Comparison of ENCODE assay signal across 9 cellular contexts in genomic region chr15:96328101-96328958, GRCh38. TPM values are rescaled to one million over a fixed set of nuclear protein-coding genes. Genes with fewer than 3 reads are reported as not detected.
DNase-seq lines count a peak whose midpoint lies in the region; ATAC-seq and TF ChIP-seq lines count a peak whose summit lies in the region.
"Had no signal": no experiment of that assay in that cellular context is flagged by ENCODE, and none has a peak within 500 bp of the region (broad histone marks: within the 10 kb centered on the region; RNA-seq: fewer than 3 reads in every experiment).

No MANE protein-coding gene starts in this region.

- POLR2A ChIA-PET in HCT116 (lab: Charles Lee): interaction anchor here (0.7 kb wide), 1 partner anchor 8 kb away, joined by 3 read pairs; no protein-coding TSS in a partner anchor

- TF ChIP-seq RAD21 in HCT116 (IDR thresholded peaks at IDR 0.05; ENCODE audit: low read depth): no peak

- RAD21 ChIA-PET in HCT116 (lab: Charles Lee; ENCODE audit: low non-redundant PET in 1 of 2, low total read pairs in 2 of 2, uncharacterized antibody in 2 of 2, unreplicated experiment in 2 of 2): interaction anchor here in 1 of 2 experiments (1.5 kb wide), 1 partner anchor 55 kb away, joined by 5 read pairs; no protein-coding TSS in a partner anchor

- TF ChIP-seq POLR2A in HCT116 (IDR thresholded peaks at IDR 0.05; ENCODE audit: borderline replicate concordance, extremely low read depth, insufficient read depth, insufficient read length) (no peak), testis (IDR thresholded peaks at IDR 0.05) (no peak)

- H3K9me2 ChIP-seq in HCT116 (ENCODE audit: insufficient read depth): no peaks in the 10 kb centered on the region

- peak overlapping the region; percentile 7 to 89; a peak in 3 of 4 replicates for H3K4me3 ChIP-seq in HCT116 (replicated peaks in 1 of 2; ENCODE audit: low read depth in 1 of 2, low read length in 2 of 2)
- H3K4me3 ChIP-seq in lower lobe of right lung: peak overlapping the region; percentile 68
- H3K4me3 ChIP-seq in testis: peak overlapping the region; percentile 69 to 73

- TF ChIP-seq CTCF in HCT116 (IDR thresholded peaks at IDR 0.05 in 2 of 3, conservative IDR thresholded peaks at IDR 0.05 in 1 of 3; ENCODE audit: borderline replicate concordance in 1 of 3, insufficient read depth in 1 of 3, low read depth in 2 of 3, low read length in 2 of 3) (no peak), chondrocyte (IDR thresholded peaks at IDR 0.05) (no peak), lower lobe of right lung (IDR thresholded peaks at IDR 0.05) (no peak), testis (IDR thresholded peaks at IDR 0.05) (no peak)

- H3K79me2 ChIP-seq in HCT116 (ENCODE audit: insufficient read depth, low read length): peaks cover 88% of the 10 kb centered on the region

- no peak for DNase-seq in HCT116 (ENCODE audit: low read depth, low spot score)
- no peak for DNase-seq in chondrocyte (ENCODE audit: low spot score)
- no peak for DNase-seq in lower lobe of right lung
- no peak for DNase-seq in testis
- no peak for DNase-seq in stimulated activated naive CD8-positive, alpha-beta T cell treated with anti-CD3 and anti-CD28 coated beads, Interleukin-15, amount 100 ng/mL, for 72 hours
- no peak for DNase-seq in activated naive CD4-positive, alpha-beta T cell treated with anti-CD3 and anti-CD28 coated beads, Interleukin-2, amount 50 U/mL, for 16 hours
- DNase-seq: hypothalamus, Karpas-422 had no signal

- CTCF ChIA-PET in HCT116 (lab: Charles Lee): interaction anchor here (0.7 to 1.5 kb wide), 11 partner anchors 8 to 1955 kb away, joined by 3 to 10 read pairs (median 4); no protein-coding TSS in a partner anchor

- H3K9ac ChIP-seq in HCT116 (ENCODE audit: low read length): peak overlapping the region; percentile 72

- H3K9me3 Mint-ChIP-seq in chondrocyte (ENCODE audit: low read depth): no peaks in the 10 kb centered on the region
- H3K9me3 Mint-ChIP-seq in stimulated activated memory B cell treated with anti-CD40 and anti-IgM and Interleukin-4, amounts not matched to agents 10 μg/mL and 1 μg/mL and 100 μg/mL, for 72 hours: peaks cover 6% of the 10 kb centered on the region
- no peaks in the 10 kb centered on the region for H3K9me3 Mint-ChIP-seq in stimulated activated naive CD8-positive, alpha-beta T cell treated with anti-CD3 and anti-CD28 coated beads, Interleukin-15, amount 100 ng/mL, for 72 hours

- 34 to 37% methylated on average over 8 of the region's 8 CpGs for WGBS in testis, 2 donors

- peak overlapping the region; percentile 98 for H3K4me3 Mint-ChIP-seq in chondrocyte (ENCODE audit: unreplicated experiment)
- no peak overlapping the region for H3K4me3 Mint-ChIP-seq in stimulated activated memory B cell treated with anti-CD40 and anti-IgM and Interleukin-4, amounts not matched to agents 10 μg/mL and 1 μg/mL and 100 μg/mL, for 72 hours
- H3K4me3 Mint-ChIP-seq in stimulated activated naive CD8-positive, alpha-beta T cell treated with anti-CD3 and anti-CD28 coated beads, Interleukin-15, amount 100 ng/mL, for 72 hours: no peak overlapping the region

- no peaks in the 10 kb centered on the region for H3K27me3 ChIP-seq in HCT116 (ENCODE audit: insufficient read depth, low read length)
- H3K27me3 ChIP-seq in lower lobe of right lung (ENCODE audit: low read depth): peaks cover 28% of the 10 kb centered on the region
- no peaks in the 10 kb centered on the region for H3K27me3 ChIP-seq in testis

- peaks cover 17% of the 10 kb centered on the region for H3K36me3 Mint-ChIP-seq in chondrocyte (ENCODE audit: low read depth)
- no peaks in the 10 kb centered on the region for H3K36me3 Mint-ChIP-seq in stimulated activated memory B cell treated with anti-CD40 and anti-IgM and Interleukin-4, amounts not matched to agents 10 μg/mL and 1 μg/mL and 100 μg/mL, for 72 hours

- peaks cover 43% of the 10 kb centered on the region for H3K4me1 Mint-ChIP-seq in chondrocyte (ENCODE audit: low read depth)
- H3K4me1 Mint-ChIP-seq in stimulated activated memory B cell treated with anti-CD40 and anti-IgM and Interleukin-4, amounts not matched to agents 10 μg/mL and 1 μg/mL and 100 μg/mL, for 72 hours: peaks cover 21% of the 10 kb centered on the region
- peaks cover 42% of the 10 kb centered on the region for H3K4me1 Mint-ChIP-seq in stimulated activated naive CD8-positive, alpha-beta T cell treated with anti-CD3 and anti-CD28 coated beads, Interleukin-15, amount 100 ng/mL, for 72 hours

- BruUV-seq in HCT116 (replicated peaks; lab: Mats Ljungman, UMichigan): no TSS peak

- H3K27ac ChIP-seq in HCT116 (ENCODE audit: low read depth, low read length): peak overlapping the region; percentile 67; the same call in 1 of the 2 replicates
- peak overlapping the region; percentile 87 for H3K27ac ChIP-seq in lower lobe of right lung
- H3K27ac ChIP-seq in testis: peak overlapping the region; percentile 79 to 93

- no peaks in the 10 kb centered on the region for H3K36me3 ChIP-seq in HCT116 (ENCODE audit: control insufficient read depth in 1 of 2, insufficient read depth in 2 of 2, low read length in 2 of 2)
- no peaks in the 10 kb centered on the region for H3K36me3 ChIP-seq in lower lobe of right lung
- H3K36me3 ChIP-seq in testis (ENCODE audit: low read depth, missing control alignments): no peaks in the 10 kb centered on the region

- peaks cover 36 to 49% of the 10 kb centered on the region in 2 experiments for H3K4me1 ChIP-seq in HCT116 (ENCODE audit: control insufficient read depth in 1 of 2, insufficient read depth in 2 of 2, low read length in 2 of 2)
- no peaks in the 10 kb centered on the region for H3K4me1 ChIP-seq in lower lobe of right lung
- H3K4me1 ChIP-seq in testis: peaks cover 4% of the 10 kb centered on the region

- H3K9me3 ChIP-seq in HCT116 (ENCODE audit: control insufficient read depth in 1 of 2, insufficient read depth in 1 of 2, low read depth in 1 of 2, low read length in 2 of 2): no peaks in the 10 kb centered on the region
- H3K9me3 ChIP-seq in lower lobe of right lung: no peaks in the 10 kb centered on the region
- H3K9me3 ChIP-seq in testis: no peaks in the 10 kb centered on the region

- H2AFZ ChIP-seq in HCT116 (ENCODE audit: low read depth, low read length, poor library complexity, severe bottlenecking): no peak overlapping the region

- no peaks in the 10 kb centered on the region for H4K20me1 ChIP-seq in HCT116 (ENCODE audit: insufficient read depth)

- ATAC-seq in HCT116 (no peak), lower lobe of right lung (no peak)
- ATAC-seq in stimulated activated memory B cell treated with anti-CD40 and anti-IgM and Interleukin-4, amounts not matched to agents 10 μg/mL and 1 μg/mL and 100 μg/mL, for 72 hours: no peak
- no peak for ATAC-seq in stimulated activated naive CD8-positive, alpha-beta T cell treated with anti-CD3 and anti-CD28 coated beads, Interleukin-15, amount 100 ng/mL, for 72 hours

- peak overlapping the region; percentile 94 for H3K4me2 ChIP-seq in HCT116 (ENCODE audit: low read length)

- intact Hi-C loops in HCT116 (cut with micrococcal nuclease): loop anchor here (5.0 kb wide), 4 partner anchors 276 to 1071 kb away; no protein-coding TSS in a partner anchor
- intact Hi-C loops in lower lobe of right lung (cut with DNase I): no loop called here
- intact Hi-C loops in testis (cut with DNase I; ENCODE audit: low total_unique reads): no loop called here

- H3K27me3 Mint-ChIP-seq in chondrocyte (ENCODE audit: low read depth): no peaks in the 10 kb centered on the region
- H3K27me3 Mint-ChIP-seq in stimulated activated memory B cell treated with anti-CD40 and anti-IgM and Interleukin-4, amounts not matched to agents 10 μg/mL and 1 μg/mL and 100 μg/mL, for 72 hours: peaks cover 91% of the 10 kb centered on the region
- H3K27me3 Mint-ChIP-seq in stimulated activated naive CD8-positive, alpha-beta T cell treated with anti-CD3 and anti-CD28 coated beads, Interleukin-15, amount 100 ng/mL, for 72 hours: peaks cover 99% of the 10 kb centered on the region

- H3K27ac Mint-ChIP-seq in chondrocyte (ENCODE audit: unreplicated experiment): peak overlapping the region; percentile 97
- no peak overlapping the region for H3K27ac Mint-ChIP-seq in stimulated activated memory B cell treated with anti-CD40 and anti-IgM and Interleukin-4, amounts not matched to agents 10 μg/mL and 1 μg/mL and 100 μg/mL, for 72 hours
- H3K27ac Mint-ChIP-seq in stimulated activated naive CD8-positive, alpha-beta T cell treated with anti-CD3 and anti-CD28 coated beads, Interleukin-15, amount 100 ng/mL, for 72 hours: no peak overlapping the region

TF ChIP-seq in HCT116, 20 proteins besides CTCF, POLR2A, EP300 and RAD21:
- TF ChIP-seq SP1 (IDR thresholded peaks at IDR 0.05; ENCODE audit: low read depth): 0 out of 2 replicates have a peak, but pooled peaks have one; percentile 7
- TF ChIP-seq ZBTB33 (IDR thresholded peaks at IDR 0.05; ENCODE audit: extremely low read depth, insufficient replicate concordance, low read length): no peak

RNA-seq across cellular contexts. Expression of gene NR2F2, which starts 2.2 kb away (rescaled TPM):
- total RNA-seq in HCT116 (2021; ENCODE audit: unreplicated experiment) (61.4 TPM), chondrocyte (151 to 169 TPM (median 167 TPM) in 3 replicates), lower lobe of right lung (50.6 TPM), testis (10 to 100 TPM; 31.2 to 38.2 TPM)
- polyA plus RNA-seq in HCT116 (2012): 26.9 and 28.0 TPM in 2 replicates
- 42.9 TPM for polyA plus RNA-seq in testis (ENCODE audit: insufficient read depth, low read depth, low replicate concordance)
